Comparison of ENCODE assay signal across 7 cellular contexts in the genomic region with DNA sequence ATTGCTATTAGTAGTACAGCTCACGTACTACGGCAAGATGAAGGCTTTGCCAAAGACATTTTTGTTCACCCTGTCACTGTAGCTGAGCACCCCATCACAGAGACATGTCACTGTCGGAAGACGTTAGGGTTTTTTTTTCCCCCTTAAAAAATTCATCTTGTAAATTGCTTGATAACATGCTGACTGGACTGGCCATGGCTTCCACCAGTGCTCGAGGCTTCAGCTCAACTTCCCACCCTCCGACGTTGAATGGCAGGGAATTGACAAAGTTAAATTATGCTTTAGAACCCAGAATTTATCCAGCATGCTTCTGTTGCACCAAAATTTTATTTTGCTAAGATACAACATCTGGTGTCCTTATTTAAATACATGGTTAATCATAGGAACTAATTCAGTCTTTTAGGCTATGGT.
DNase-seq lines count a peak whose midpoint lies in the region; ATAC-seq and TF ChIP-seq lines count a peak whose summit lies in the region.

No MANE protein-coding gene starts in this region.

- ATAC-seq in HG02610 (IDR thresholded peaks at IDR 0.05; ENCODE audit: unreplicated experiment): no peak

- H3K27ac ChIP-seq in HEK293 (ENCODE audit: extremely low read depth, low read depth, low read length) (peak overlapping the region; percentile 73), iPS-18a (ENCODE audit: low read length) (peak overlapping the region; percentile 2), subcutaneous abdominal adipose tissue (ENCODE audit: low read depth, low read length) (peak overlapping the region; percentile 74)

- CTCF ChIA-PET in HEK293 (lab: Yijun Ruan, JAX): interaction anchor here (0.7 kb wide), 1 partner anchor 9 kb away, joined by 3 read pairs; no protein-coding TSS in a partner anchor

- H3K9me3 ChIP-seq in HEK293 (ENCODE audit: control insufficient read depth, insufficient read depth, low read depth, low read length): no peaks in the 10 kb centered on the region
- H3K9me3 ChIP-seq in iPS-18a (ENCODE audit: control insufficient read depth, low read depth, low read length): no peaks in the 10 kb centered on the region
- H3K9me3 ChIP-seq in subcutaneous abdominal adipose tissue (ENCODE audit: control insufficient read depth in 5 of 5, low read length in 5 of 5): no peaks in the 10 kb centered on the region

- TF ChIP-seq CTCF in HEK293 (tag by site-specific recombination; IDR thresholded peaks at IDR 0.05) (no peak), WI38 (IDR thresholded peaks at IDR 0.05; ENCODE audit: low read depth, low read length) (no peak)

- H3K4me1 ChIP-seq in HEK293 (ENCODE audit: control insufficient read depth, insufficient read depth, low read length) (no peaks in the 10 kb centered on the region), iPS-18a (ENCODE audit: control insufficient read depth, low read depth, low read length) (peaks cover 21% of the 10 kb centered on the region), subcutaneous abdominal adipose tissue (ENCODE audit: control insufficient read depth in 5 of 5, insufficient read depth in 5 of 5, low read length in 5 of 5) (peaks cover 4 to 37% (median 33%) of the 10 kb centered on the region in 5 donors)

- peak overlapping the region; percentile 58 for H3K4me3 ChIP-seq in HEK293 (ENCODE audit: low read depth, low read length)
- peak overlapping the region; percentile 62 for H3K4me3 ChIP-seq in WI38 (ENCODE audit: low read depth, low read length)
- H3K4me3 ChIP-seq in iPS-18a (ENCODE audit: low read length): peak overlapping the region; percentile 67
- H3K4me3 ChIP-seq in subcutaneous abdominal adipose tissue (ENCODE audit: low read depth in 1 of 5, low read length in 5 of 5): peak overlapping the region; percentile 79 to 96 (median 87)

- H3K27me3 ChIP-seq in iPS-18a (ENCODE audit: control insufficient read depth, insufficient read depth, low read length): no peaks in the 10 kb centered on the region
- no peaks in the 10 kb centered on the region for H3K27me3 ChIP-seq in subcutaneous abdominal adipose tissue (ENCODE audit: control insufficient read depth in 5 of 5, insufficient read depth in 4 of 5, low read length in 5 of 5)

- H3K9ac ChIP-seq in iPS-18a (ENCODE audit: low read length): peak overlapping the region; percentile 49
- peak overlapping the region; percentile 56 to 88 (median 84) for H3K9ac ChIP-seq in subcutaneous abdominal adipose tissue (ENCODE audit: low read length in 5 of 5)

- DNase-seq in stimulated activated CD4-positive, alpha-beta T cell treated with anti-CD3 and anti-CD28 coated beads, Interleukin-12 subunit alpha, Interleukin-12 subunit beta, amount 100 ng/mL, for 4 hours: no peak
- DNase-seq in LoVo (ENCODE audit: low spot score): no peak

- POLR2A ChIA-PET in HEK293 (lab: Yijun Ruan, JAX): no interaction called here

- H3K36me3 ChIP-seq in HEK293 (ENCODE audit: control insufficient read depth in 2 of 2, insufficient read depth in 1 of 2, low read length in 2 of 2) (no peaks in the 10 kb centered on the region), iPS-18a (ENCODE audit: control insufficient read depth, low read depth, low read length) (no peaks in the 10 kb centered on the region), subcutaneous abdominal adipose tissue (ENCODE audit: control insufficient read depth in 5 of 5, insufficient read depth in 5 of 5, low read length in 5 of 5) (no peaks in the 10 kb centered on the region)

TF ChIP-seq in HEK293, 187 proteins besides CTCF, POLR2A, EP300 and RAD21 (continues in another document):
- TF ChIP-seq, protein P1, sequence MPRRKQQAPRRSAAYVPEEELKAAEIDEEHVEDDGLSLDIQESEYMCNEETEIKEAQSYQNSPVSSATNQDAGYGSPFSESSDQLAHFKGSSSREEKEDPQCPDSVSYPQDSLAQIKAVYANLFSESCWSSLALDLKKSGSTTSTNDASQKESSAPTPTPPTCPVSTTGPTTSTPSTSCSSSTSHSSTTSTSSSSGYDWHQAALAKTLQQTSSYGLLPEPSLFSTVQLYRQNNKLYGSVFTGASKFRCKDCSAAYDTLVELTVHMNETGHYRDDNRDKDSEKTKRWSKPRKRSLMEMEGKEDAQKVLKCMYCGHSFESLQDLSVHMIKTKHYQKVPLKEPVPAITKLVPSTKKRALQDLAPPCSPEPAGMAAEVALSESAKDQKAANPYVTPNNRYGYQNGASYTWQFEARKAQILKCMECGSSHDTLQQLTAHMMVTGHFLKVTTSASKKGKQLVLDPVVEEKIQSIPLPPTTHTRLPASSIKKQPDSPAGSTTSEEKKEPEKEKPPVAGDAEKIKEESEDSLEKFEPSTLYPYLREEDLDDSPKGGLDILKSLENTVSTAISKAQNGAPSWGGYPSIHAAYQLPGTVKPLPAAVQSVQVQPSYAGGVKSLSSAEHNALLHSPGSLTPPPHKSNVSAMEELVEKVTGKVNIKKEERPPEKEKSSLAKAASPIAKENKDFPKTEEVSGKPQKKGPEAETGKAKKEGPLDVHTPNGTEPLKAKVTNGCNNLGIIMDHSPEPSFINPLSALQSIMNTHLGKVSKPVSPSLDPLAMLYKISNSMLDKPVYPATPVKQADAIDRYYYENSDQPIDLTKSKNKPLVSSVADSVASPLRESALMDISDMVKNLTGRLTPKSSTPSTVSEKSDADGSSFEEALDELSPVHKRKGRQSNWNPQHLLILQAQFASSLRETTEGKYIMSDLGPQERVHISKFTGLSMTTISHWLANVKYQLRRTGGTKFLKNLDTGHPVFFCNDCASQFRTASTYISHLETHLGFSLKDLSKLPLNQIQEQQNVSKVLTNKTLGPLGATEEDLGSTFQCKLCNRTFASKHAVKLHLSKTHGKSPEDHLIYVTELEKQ (tag by site-specific recombination; IDR thresholded peaks at IDR 0.05; ENCODE audit: borderline replicate concordance): no peak
- TF ChIP-seq, protein P2, sequence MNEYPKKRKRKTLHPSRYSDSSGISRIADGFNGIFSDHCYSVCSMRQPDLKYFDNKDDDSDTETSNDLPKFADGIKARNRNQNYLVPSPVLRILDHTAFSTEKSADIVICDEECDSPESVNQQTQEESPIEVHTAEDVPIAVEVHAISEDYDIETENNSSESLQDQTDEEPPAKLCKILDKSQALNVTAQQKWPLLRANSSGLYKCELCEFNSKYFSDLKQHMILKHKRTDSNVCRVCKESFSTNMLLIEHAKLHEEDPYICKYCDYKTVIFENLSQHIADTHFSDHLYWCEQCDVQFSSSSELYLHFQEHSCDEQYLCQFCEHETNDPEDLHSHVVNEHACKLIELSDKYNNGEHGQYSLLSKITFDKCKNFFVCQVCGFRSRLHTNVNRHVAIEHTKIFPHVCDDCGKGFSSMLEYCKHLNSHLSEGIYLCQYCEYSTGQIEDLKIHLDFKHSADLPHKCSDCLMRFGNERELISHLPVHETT (tag by site-specific recombination; IDR thresholded peaks at IDR 0.05): no peak
- no peak for TF ChIP-seq ZBTB48 (tag by site-specific recombination; IDR thresholded peaks at IDR 0.05)
- TF ChIP-seq ZNF239 (tag by site-specific recombination; IDR thresholded peaks at IDR 0.05): no peak
- TF ChIP-seq, protein P3, sequence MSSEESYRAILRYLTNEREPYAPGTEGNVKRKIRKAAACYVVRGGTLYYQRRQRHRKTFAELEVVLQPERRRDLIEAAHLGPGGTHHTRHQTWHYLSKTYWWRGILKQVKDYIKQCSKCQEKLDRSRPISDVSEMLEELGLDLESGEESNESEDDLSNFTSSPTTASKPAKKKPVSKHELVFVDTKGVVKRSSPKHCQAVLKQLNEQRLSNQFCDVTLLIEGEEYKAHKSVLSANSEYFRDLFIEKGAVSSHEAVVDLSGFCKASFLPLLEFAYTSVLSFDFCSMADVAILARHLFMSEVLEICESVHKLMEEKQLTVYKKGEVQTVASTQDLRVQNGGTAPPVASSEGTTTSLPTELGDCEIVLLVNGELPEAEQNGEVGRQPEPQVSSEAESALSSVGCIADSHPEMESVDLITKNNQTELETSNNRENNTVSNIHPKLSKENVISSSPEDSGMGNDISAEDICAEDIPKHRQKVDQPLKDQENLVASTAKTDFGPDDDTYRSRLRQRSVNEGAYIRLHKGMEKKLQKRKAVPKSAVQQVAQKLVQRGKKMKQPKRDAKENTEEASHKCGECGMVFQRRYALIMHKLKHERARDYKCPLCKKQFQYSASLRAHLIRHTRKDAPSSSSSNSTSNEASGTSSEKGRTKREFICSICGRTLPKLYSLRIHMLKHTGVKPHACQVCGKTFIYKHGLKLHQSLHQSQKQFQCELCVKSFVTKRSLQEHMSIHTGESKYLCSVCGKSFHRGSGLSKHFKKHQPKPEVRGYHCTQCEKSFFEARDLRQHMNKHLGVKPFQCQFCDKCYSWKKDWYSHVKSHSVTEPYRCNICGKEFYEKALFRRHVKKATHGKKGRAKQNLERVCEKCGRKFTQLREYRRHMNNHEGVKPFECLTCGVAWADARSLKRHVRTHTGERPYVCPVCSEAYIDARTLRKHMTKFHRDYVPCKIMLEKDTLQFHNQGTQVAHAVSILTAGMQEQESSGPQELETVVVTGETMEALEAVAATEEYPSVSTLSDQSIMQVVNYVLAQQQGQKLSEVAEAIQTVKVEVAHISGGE (tag by site-specific recombination; conservative IDR thresholded peaks at IDR 0.05; ENCODE audit: low read depth): no peak
- no peak for TF ChIP-seq YY1 (tag by site-specific recombination; IDR thresholded peaks at IDR 0.05)

Comparison
In these comparisons a context has a peak if more than half of its experiments do, and no peak if none do; other contexts are left out.
1. H3K27ac ChIP-seq: peak in every context shown above with its lines; median percentile 74 in subcutaneous abdominal adipose tissue; 73 in HEK293; 2 in iPS-18a.